In the genomic region with DNA sequence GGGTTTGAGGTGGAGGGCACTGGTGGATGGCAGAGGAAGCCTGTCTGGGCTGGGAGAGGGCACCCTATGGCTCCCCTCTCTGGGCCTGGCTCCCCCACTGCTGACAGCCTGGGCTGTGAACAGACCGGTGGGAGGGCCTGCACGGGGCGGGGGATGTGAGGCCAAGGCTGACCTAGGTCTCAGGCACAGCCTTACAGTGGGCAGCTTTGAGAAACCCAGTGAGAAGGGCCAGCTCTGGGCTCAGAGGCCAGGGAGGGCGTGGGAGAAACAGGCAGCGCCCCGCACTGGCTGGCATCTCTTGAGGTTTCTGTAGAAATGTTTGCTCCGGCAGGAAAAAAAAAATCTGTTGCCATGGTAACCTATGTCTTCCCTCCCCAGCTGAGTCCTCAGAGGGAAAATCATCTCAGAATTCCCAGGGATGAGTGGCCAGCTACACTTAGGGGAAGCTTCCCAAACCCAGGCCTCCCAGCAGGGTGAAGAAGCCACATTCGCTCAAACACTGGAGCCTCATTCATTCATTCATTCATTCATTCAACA, we compare ENCODE assay signal across 8 cellular contexts.
DNase-seq lines count a peak whose midpoint lies in the region; ATAC-seq and TF ChIP-seq lines count a peak whose summit lies in the region.

No MANE protein-coding gene starts in this region.

- no peak overlapping the region for H3K27ac Mint-ChIP-seq in stimulated activated naive CD8-positive, alpha-beta T cell treated with anti-CD3 and anti-CD28 coated beads, Interleukin-15, amount 100 ng/mL, for 72 hours
- peak overlapping the region; percentile 59 to 94 (median 92) for H3K27ac Mint-ChIP-seq in brain

- no peaks in the 10 kb centered on the region for H3K36me3 Mint-ChIP-seq in brain

- peaks cover 24% of the 10 kb centered on the region for H3K4me1 Mint-ChIP-seq in stimulated activated naive CD8-positive, alpha-beta T cell treated with anti-CD3 and anti-CD28 coated beads, Interleukin-15, amount 100 ng/mL, for 72 hours
- peaks cover 76% of the 10 kb centered on the region for H3K4me1 Mint-ChIP-seq in brain

- peak; percentile 33 for ATAC-seq in stimulated activated naive CD8-positive, alpha-beta T cell treated with anti-CD3 and anti-CD28 coated beads, Interleukin-15, amount 100 ng/mL, for 72 hours
- no peak for ATAC-seq in stimulated activated naive CD8-positive, alpha-beta T cell treated with anti-CD3 and anti-CD28 coated beads, Interleukin-15, Interleukin-2, amounts not matched to agents 100 U/mL and 50 U/mL, for 24 hours
- ATAC-seq in GM19467 (IDR thresholded peaks at IDR 0.05; ENCODE audit: unreplicated experiment) (no peak), HG02642 (IDR thresholded peaks at IDR 0.05; ENCODE audit: poor library complexity, unreplicated experiment) (no peak)

- no peaks in the 10 kb centered on the region for H3K9me3 Mint-ChIP-seq in stimulated activated naive CD8-positive, alpha-beta T cell treated with anti-CD3 and anti-CD28 coated beads, Interleukin-15, amount 100 ng/mL, for 72 hours
- H3K9me3 Mint-ChIP-seq in brain = peaks cover 0 to 6% (median 0%) of the 10 kb centered on the region in 5 experiments

- no peak overlapping the region for H3K4me3 Mint-ChIP-seq in stimulated activated naive CD8-positive, alpha-beta T cell treated with anti-CD3 and anti-CD28 coated beads, Interleukin-15, amount 100 ng/mL, for 72 hours
- peak overlapping the region in 4 of 5 experiments; percentile 36 to 46 (median 42) for H3K4me3 Mint-ChIP-seq in brain

- no peak for TF ChIP-seq CTCF in brain (conservative IDR thresholded peaks at IDR 0.05)

- no peak for DNase-seq in stimulated activated naive CD8-positive, alpha-beta T cell treated with anti-CD3 and anti-CD28 coated beads, Interleukin-15, amount 100 ng/mL, for 72 hours
- DNase-seq in stimulated activated naive CD8-positive, alpha-beta T cell treated with anti-CD3 and anti-CD28 coated beads, Interleukin-15, Interleukin-2, amounts not matched to agents 100 U/mL and 50 U/mL, for 24 hours = no peak
- peak; percentile 30 for DNase-seq in kidney tubule cell (ENCODE audit: low spot score)
- DNase-seq in SIG-M5 (lab: John Stamatoyannopoulos, UW) = no peak
- DNase-seq in SKM-1 (lab: John Stamatoyannopoulos, UW; ENCODE audit: unreplicated experiment) = no peak

- H3K27me3 Mint-ChIP-seq in stimulated activated naive CD8-positive, alpha-beta T cell treated with anti-CD3 and anti-CD28 coated beads, Interleukin-15, amount 100 ng/mL, for 72 hours = peaks cover 21% of the 10 kb centered on the region
- H3K27me3 Mint-ChIP-seq in brain = peaks cover 5% of the 10 kb centered on the region

Comparison
In these comparisons a context has a peak if more than half of its experiments do, and no peak if none do; other contexts are left out.
1. H3K27ac Mint-ChIP-seq: peak in brain (5 of 5); none in stimulated activated naive CD8-positive, alpha-beta T cell treated with anti-CD3 and anti-CD28 coated beads, Interleukin-15, amount 100 ng/mL, for 72 hours (0 of 2).
2. H3K4me3 Mint-ChIP-seq: peak in brain (4 of 5); none in stimulated activated naive CD8-positive, alpha-beta T cell treated with anti-CD3 and anti-CD28 coated beads, Interleukin-15, amount 100 ng/mL, for 72 hours (0 of 2).